In the genomic region with DNA sequence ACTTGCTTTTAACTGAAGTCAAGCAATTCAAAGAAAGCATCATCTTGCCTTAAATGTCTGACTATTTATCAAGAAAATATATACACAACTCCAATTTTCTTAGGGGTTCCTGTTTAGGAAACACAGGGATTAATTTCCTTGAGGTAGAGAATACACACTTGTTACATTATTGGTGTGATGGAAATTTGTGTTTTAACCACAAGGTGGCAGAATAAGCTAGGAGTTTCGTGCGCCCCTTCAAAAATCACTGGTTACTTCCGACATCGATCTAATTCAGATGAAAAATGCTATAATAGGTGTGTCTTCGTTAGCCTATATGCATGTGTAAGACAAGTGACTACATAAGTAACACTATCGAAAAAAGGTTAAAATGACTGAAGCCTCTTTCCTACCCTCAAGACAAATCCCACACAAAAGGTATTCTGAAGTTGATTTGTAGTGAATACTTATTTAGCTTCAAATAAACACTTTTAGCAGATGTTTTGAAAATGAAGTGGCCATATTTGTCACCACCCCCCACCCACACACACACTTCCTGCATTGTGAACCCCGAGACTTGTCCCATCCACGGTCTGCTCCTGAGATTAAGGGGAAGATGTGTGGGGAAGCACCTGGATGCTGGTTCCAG, we compare ENCODE assay signal across 8 cellular contexts.
A peak's percentile ranks its signal among the peaks of the same experiment; 100 is the strongest.
DNase-seq lines count a peak whose midpoint lies in the region; ATAC-seq and TF ChIP-seq lines count a peak whose summit lies in the region.

No MANE protein-coding gene starts in this region.

- no peaks in the 10 kb centered on the region for H3K4me1 Mint-ChIP-seq in activated CD4-positive, alpha-beta T cell treated with anti-CD3 and anti-CD28 coated beads, Interleukin-2, amount 10 ng/mL, durations not matched to agents 24 days and 14 days

- H3K27ac ChIP-seq in brain microvascular endothelial cell, result no peak overlapping the region
- H3K27ac ChIP-seq in lower lobe of right lung, result no peak overlapping the region
- no peak overlapping the region for H3K27ac ChIP-seq in vagina

- no peaks in the 10 kb centered on the region for H3K36me3 ChIP-seq in brain microvascular endothelial cell (replicated peaks)
- H3K36me3 ChIP-seq in lower lobe of right lung, result no peaks in the 10 kb centered on the region
- no peaks in the 10 kb centered on the region for H3K36me3 ChIP-seq in vagina

- no peaks in the 10 kb centered on the region for H3K36me3 Mint-ChIP-seq in activated CD4-positive, alpha-beta T cell treated with anti-CD3 and anti-CD28 coated beads, Interleukin-2, amount 10 ng/mL, durations not matched to agents 24 days and 14 days (ENCODE audit: low read depth)

- intact Hi-C loops in activated CD4-positive, alpha-beta T cell treated with anti-CD3 and anti-CD28 coated beads, Interleukin-2, amount 10 ng/mL, durations not matched to agents 24 days and 14 days (cut with micrococcal nuclease), result loop anchor here (5.0 kb wide), 2 partner anchors 326 to 1721 kb away; no protein-coding TSS in a partner anchor
- intact Hi-C loops in lower lobe of right lung (cut with DNase I), result no loop called here
- intact Hi-C loops in vagina (cut with DNase I), result no loop called here

- H3K4me3 Mint-ChIP-seq in activated CD4-positive, alpha-beta T cell treated with anti-CD3 and anti-CD28 coated beads, Interleukin-2, amount 10 ng/mL, durations not matched to agents 24 days and 14 days, result no peak overlapping the region

- H3K4me3 ChIP-seq in brain microvascular endothelial cell (ENCODE audit: low read depth, low read length) (no peak overlapping the region), lower lobe of right lung (no peak overlapping the region), vagina (no peak overlapping the region)

- no peaks in the 10 kb centered on the region for H3K9me3 Mint-ChIP-seq in activated CD4-positive, alpha-beta T cell treated with anti-CD3 and anti-CD28 coated beads, Interleukin-2, amount 10 ng/mL, durations not matched to agents 24 days and 14 days

- H3K4me1 ChIP-seq in lower lobe of right lung, result no peaks in the 10 kb centered on the region
- no peaks in the 10 kb centered on the region for H3K4me1 ChIP-seq in vagina

- TF ChIP-seq CTCF in brain microvascular endothelial cell (IDR thresholded peaks at IDR 0.05; ENCODE audit: low read depth, low read length, missing control alignments), result peak; percentile 53
- TF ChIP-seq CTCF in lower lobe of right lung (IDR thresholded peaks at IDR 0.05), result peak; percentile 49
- no peak for TF ChIP-seq CTCF in vagina (IDR thresholded peaks at IDR 0.05)

- no peak for TF ChIP-seq POLR2A in vagina (IDR thresholded peaks at IDR 0.05)

- H3K9me3 ChIP-seq in lower lobe of right lung (no peaks in the 10 kb centered on the region), vagina (no peaks in the 10 kb centered on the region)

- DNase-seq in activated CD4-positive, alpha-beta T cell treated with anti-CD3 and anti-CD28 coated beads, Interleukin-2, amount 10 ng/mL, durations not matched to agents 24 days and 14 days, result peak; percentile 52
- DNase-seq in activated CD4-positive, alpha-beta T cell treated with anti-CD3 and anti-CD28 coated beads, Interleukin-2, amount 50 U/mL, for 48 hours, result no peak
- DNase-seq in NCI-H2227 treated with DMSO at 0.1 percent for 48 hours (lab: John Stamatoyannopoulos, UW) (peak; percentile 56), brain microvascular endothelial cell (peak; percentile 56), lower lobe of right lung (no peak), vagina (ENCODE audit: extremely low spot score in 2 of 2) (no peak)
- DNase-seq in activated CD8-positive, alpha-beta memory T cell treated with anti-CD3 and anti-CD28 coated beads for 24 hours, result no peak

- H3K27ac Mint-ChIP-seq in activated CD4-positive, alpha-beta T cell treated with anti-CD3 and anti-CD28 coated beads, Interleukin-2, amount 10 ng/mL, durations not matched to agents 24 days and 14 days, result no peak overlapping the region

- in situ Hi-C loops in brain microvascular endothelial cell (cut with HindIII; ENCODE audit: low pct_ligation_motif_present, low sequenced_read_pairs), result loop anchor here (25.0 kb wide), 1 partner anchor 1166 kb away; no protein-coding TSS in a partner anchor

- H3K27me3 ChIP-seq in brain microvascular endothelial cell (replicated peaks) (no peaks in the 10 kb centered on the region), lower lobe of right lung (ENCODE audit: low read depth) (no peaks in the 10 kb centered on the region), vagina (no peaks in the 10 kb centered on the region)

- no peaks in the 10 kb centered on the region for H3K27me3 Mint-ChIP-seq in activated CD4-positive, alpha-beta T cell treated with anti-CD3 and anti-CD28 coated beads, Interleukin-2, amount 10 ng/mL, durations not matched to agents 24 days and 14 days

- ATAC-seq in HG02642 (IDR thresholded peaks at IDR 0.05; ENCODE audit: poor library complexity, unreplicated experiment) (peak; percentile 63), lower lobe of right lung (peak in 1 of 2 donors; percentile 59)

Comparison
In these comparisons a context has a peak if more than half of its experiments do, and no peak if none do; other contexts are left out.
1. DNase-seq: peak in activated CD4-positive, alpha-beta T cell treated with anti-CD3 and anti-CD28 coated beads, Interleukin-2, amount 10 ng/mL, durations not matched to agents 24 days and 14 days (single experiment), NCI-H2227 treated with DMSO at 0.1 percent for 48 hours (single experiment) and brain microvascular endothelial cell (single experiment); none in activated CD4-positive, alpha-beta T cell treated with anti-CD3 and anti-CD28 coated beads, Interleukin-2, amount 50 U/mL, for 48 hours (0 of 2), lower lobe of right lung (single experiment), activated CD8-positive, alpha-beta memory T cell treated with anti-CD3 and anti-CD28 coated beads for 24 hours (single experiment) and vagina (0 of 2).
2. CTCF ChIP-seq: peak in brain microvascular endothelial cell (single experiment) and lower lobe of right lung (single experiment); none in vagina (0 of 3).